2 cellular contexts compared by ENCODE assay signal in the genomic region with DNA sequence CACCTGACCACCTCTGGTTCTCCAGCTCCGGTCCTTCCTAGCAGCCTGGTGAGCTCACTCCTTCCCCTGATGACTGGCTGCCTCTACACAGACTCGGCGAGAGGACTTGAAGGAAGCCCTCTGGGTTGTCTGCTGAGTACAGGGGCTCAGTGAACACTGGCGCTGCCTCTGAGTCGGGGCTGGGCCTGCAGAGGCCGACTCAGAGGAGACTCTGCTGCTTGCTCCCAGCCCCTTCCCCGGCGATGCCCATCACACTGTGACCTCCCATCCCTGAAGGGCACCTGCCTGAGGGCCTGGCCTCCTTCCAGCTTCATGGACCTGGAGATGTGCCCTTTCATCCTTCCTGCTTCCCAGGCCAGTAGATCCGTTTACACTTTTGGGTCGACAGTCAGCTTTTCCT.
TF ChIP-seq lines count a peak whose summit lies in the region.

No MANE protein-coding gene starts in this region.

TF ChIP-seq in SK-N-SH treated with all-trans-retinoic acid at 6 μM for 48 hours, 23 proteins besides CTCF, POLR2A, EP300 and RAD21 (continued from another document):
- TF ChIP-seq TSHZ2 (CRISPR knock-in tag; IDR thresholded peaks at IDR 0.05) (no peak), RARB (CRISPR knock-in tag; IDR thresholded peaks at IDR 0.05) (no peak), PATZ1 (CRISPR knock-in tag; IDR thresholded peaks at IDR 0.05; ENCODE audit: borderline replicate concordance) (no peak), ZNF565 (CRISPR knock-in tag; conservative IDR thresholded peaks at IDR 0.05; ENCODE audit: low read depth) (no peak), ZNF70 (CRISPR knock-in tag; IDR thresholded peaks at IDR 0.05) (no peak), ZFP3 (CRISPR knock-in tag; IDR thresholded peaks at IDR 0.05) (no peak)

TF ChIP-seq in SK-N-SH, 30 proteins besides CTCF, POLR2A, EP300 and RAD21 (continued from another document):
- TF ChIP-seq, protein P1, sequence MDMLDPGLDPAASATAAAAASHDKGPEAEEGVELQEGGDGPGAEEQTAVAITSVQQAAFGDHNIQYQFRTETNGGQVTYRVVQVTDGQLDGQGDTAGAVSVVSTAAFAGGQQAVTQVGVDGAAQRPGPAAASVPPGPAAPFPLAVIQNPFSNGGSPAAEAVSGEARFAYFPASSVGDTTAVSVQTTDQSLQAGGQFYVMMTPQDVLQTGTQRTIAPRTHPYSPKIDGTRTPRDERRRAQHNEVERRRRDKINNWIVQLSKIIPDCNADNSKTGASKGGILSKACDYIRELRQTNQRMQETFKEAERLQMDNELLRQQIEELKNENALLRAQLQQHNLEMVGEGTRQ (IDR thresholded peaks at IDR 0.05; ENCODE audit: borderline replicate concordance, low read depth, low read length) = no peak
- no peak for TF ChIP-seq YY1 (IDR thresholded peaks at IDR 0.05; ENCODE audit: low read depth)
- no peak for TF ChIP-seq PBX3 (IDR thresholded peaks at IDR 0.05)
- TF ChIP-seq RCOR1 (IDR thresholded peaks at IDR 0.05; ENCODE audit: low read length) = no peak
- TF ChIP-seq, protein P2, sequence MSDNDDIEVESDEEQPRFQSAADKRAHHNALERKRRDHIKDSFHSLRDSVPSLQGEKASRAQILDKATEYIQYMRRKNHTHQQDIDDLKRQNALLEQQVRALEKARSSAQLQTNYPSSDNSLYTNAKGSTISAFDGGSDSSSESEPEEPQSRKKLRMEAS (IDR thresholded peaks at IDR 0.05; ENCODE audit: low read depth) = no peak
- TF ChIP-seq MEF2A (IDR thresholded peaks at IDR 0.05; ENCODE audit: borderline replicate concordance, low read depth) = no peak
